In the genomic region with DNA sequence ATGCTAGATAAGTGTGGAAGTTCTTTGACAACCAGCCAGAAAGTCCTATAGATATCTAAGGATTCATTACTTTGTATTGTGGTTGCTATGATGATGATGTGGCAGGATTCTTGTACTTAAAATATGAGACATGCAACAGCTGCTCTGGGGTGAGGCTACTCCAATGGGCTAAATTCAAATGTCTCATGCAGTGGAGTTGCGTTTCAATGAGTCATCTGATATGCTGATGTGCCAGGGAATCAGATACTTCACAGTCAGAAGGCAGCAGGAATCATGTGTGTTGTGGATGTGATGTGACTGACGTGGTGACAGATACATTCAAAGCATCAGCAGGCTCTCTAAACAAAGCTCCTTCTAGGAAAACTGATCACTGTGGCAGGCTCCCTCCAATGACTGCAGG, we compare ENCODE assay signal across 11 cellular contexts.
DNase-seq lines count a peak whose midpoint lies in the region; ATAC-seq and TF ChIP-seq lines count a peak whose summit lies in the region.
"Had no signal": no experiment of that assay in that cellular context is flagged by ENCODE, and none has a peak within 500 bp of the region (broad histone marks: within the 10 kb centered on the region; RNA-seq: fewer than 3 reads in every experiment).

No MANE protein-coding gene starts in this region.

- H3K9me3 ChIP-seq in RWPE2 (ENCODE audit: severe bottlenecking) (no peaks in the 10 kb centered on the region), mucosa of descending colon (no peaks in the 10 kb centered on the region)

- H3K36me3 ChIP-seq in RWPE2 (ENCODE audit: low read depth) (no peaks in the 10 kb centered on the region), mucosa of descending colon (ENCODE audit: low read depth) (no peaks in the 10 kb centered on the region)

- H3K4me1 ChIP-seq in RWPE2 (ENCODE audit: insufficient read depth, poor library complexity, severe bottlenecking), result no peaks in the 10 kb centered on the region
- H3K4me1 ChIP-seq in mucosa of descending colon (ENCODE audit: low read depth), result no peaks in the 10 kb centered on the region

- DNase-seq in GM04504 (ENCODE audit: low read depth), result peak; percentile 86
- no peak for DNase-seq in RWPE2 (ENCODE audit: low spot score)
- peak; percentile 94 for DNase-seq in fibroblast of pulmonary artery (ENCODE audit: low read depth)
- peak; percentile 97 for DNase-seq in skeletal muscle cell (ENCODE audit: low read depth)
- DNase-seq in mucosa of descending colon, result no peak
- DNase-seq in stimulated activated CD8-positive, alpha-beta memory T cell treated with anti-CD3 and anti-CD28 coated beads, Interleukin-4, amount 100 ng/mL, for 48 hours, result no peak
- DNase-seq in posterior vena cava (ENCODE audit: low spot score), result no peak
- DNase-seq: activated CD8-positive, alpha-beta T cell treated with anti-CD3 and anti-CD28 coated beads, Interleukin-2, amount 10 ng/mL, durations not matched to agents 7 days and 5 days; activated naive CD8-positive, alpha-beta T cell treated with anti-CD3 and anti-CD28 coated beads, Interleukin-2, amount 10 ng/mL, durations not matched to agents 7 days and 5 days had no signal

- no peak overlapping the region for H3K27ac ChIP-seq in RWPE2 (ENCODE audit: poor library complexity, severe bottlenecking)

- H3K27me3 ChIP-seq in RWPE2 (ENCODE audit: insufficient read depth, poor library complexity, severe bottlenecking), result no peaks in the 10 kb centered on the region

- H3K4me3 ChIP-seq in RWPE2 (ENCODE audit: severe bottlenecking), result no peak overlapping the region
- H3K4me3 ChIP-seq in fibroblast of pulmonary artery (replicated peaks; ENCODE audit: low read depth, low read length), result no peak overlapping the region
- H3K4me3 ChIP-seq in skeletal muscle cell (ENCODE audit: low read depth, low read length), result no peak overlapping the region
- no peak overlapping the region for H3K4me3 ChIP-seq in mucosa of descending colon

- TF ChIP-seq CTCF in RWPE2 (IDR thresholded peaks at IDR 0.05; ENCODE audit: poor library complexity, severe bottlenecking) (no peak), fibroblast of pulmonary artery (IDR thresholded peaks at IDR 0.05; ENCODE audit: low read length, missing control alignments) (no peak), mucosa of descending colon (IDR thresholded peaks at IDR 0.05) (no peak)

- peak; percentile 93 for ATAC-seq in RWPE2 (ENCODE audit: low read depth)
- no peak for ATAC-seq in GM19467 (IDR thresholded peaks at IDR 0.05; ENCODE audit: unreplicated experiment)
- no peak for ATAC-seq in mucosa of descending colon
- ATAC-seq: activated CD8-positive, alpha-beta T cell treated with anti-CD3 and anti-CD28 coated beads, Interleukin-2, amount 10 ng/mL, durations not matched to agents 7 days and 5 days; left lobe of liver had no signal

- intact Hi-C loops in mucosa of descending colon (cut with DNase I, micrococcal nuclease), result no loop called here
- intact Hi-C loops in posterior vena cava (cut with DNase I), result no loop called here

Comparison
In these comparisons a context has a peak if more than half of its experiments do, and no peak if none do; other contexts are left out.
1. DNase-seq: peak in GM04504 (single experiment), fibroblast of pulmonary artery (single experiment) and skeletal muscle cell (single experiment); none in RWPE2 (single experiment), mucosa of descending colon (0 of 3), stimulated activated CD8-positive, alpha-beta memory T cell treated with anti-CD3 and anti-CD28 coated beads, Interleukin-4, amount 100 ng/mL, for 48 hours (single experiment) and posterior vena cava (single experiment).